In genomic region chr5:59548807-59549357, GRCh38 we compare ENCODE assay signal across 1 cellular context.
TF ChIP-seq lines count a peak whose summit lies in the region.

No MANE protein-coding gene starts in this region.

TF ChIP-seq in HepG2, 621 proteins besides CTCF, POLR2A, EP300 and RAD21 (continued from another document):
- TF ChIP-seq STAT6 (CRISPR knock-in tag; IDR thresholded peaks at IDR 0.05; ENCODE audit: borderline replicate concordance) = no peak
- TF ChIP-seq ATAD3A (CRISPR knock-in tag; IDR thresholded peaks at IDR 0.05) = no peak
- TF ChIP-seq ZNF20 (CRISPR knock-in tag; IDR thresholded peaks at IDR 0.05) = no peak
- no peak for TF ChIP-seq MLLT10 (CRISPR knock-in tag; IDR thresholded peaks at IDR 0.05)
- no peak for TF ChIP-seq ZBTB33 (CRISPR knock-in tag; IDR thresholded peaks at IDR 0.05)
- TF ChIP-seq ZNF646 (CRISPR knock-in tag; IDR thresholded peaks at IDR 0.05) = no peak
- TF ChIP-seq HHEX (CRISPR knock-in tag; IDR thresholded peaks at IDR 0.05) = no peak
- TF ChIP-seq ZBTB44 (CRISPR knock-in tag; IDR thresholded peaks at IDR 0.05) = no peak
- no peak for TF ChIP-seq MAFK (conservative IDR thresholded peaks at IDR 0.05 in 1 of 2, IDR thresholded peaks at IDR 0.05 in 1 of 2; ENCODE audit: low read length in 2 of 2)
- no peak for TF ChIP-seq NR2F1 (CRISPR knock-in tag; IDR thresholded peaks at IDR 0.05)
- no peak for TF ChIP-seq NCOA2 (CRISPR knock-in tag; IDR thresholded peaks at IDR 0.05)
- TF ChIP-seq THRA (CRISPR knock-in tag; IDR thresholded peaks at IDR 0.05; ENCODE audit: borderline replicate concordance) = no peak
- TF ChIP-seq NCOA1 (CRISPR knock-in tag; IDR thresholded peaks at IDR 0.05) = no peak
- TF ChIP-seq NR2F6 (IDR thresholded peaks at IDR 0.05) = no peak
- TF ChIP-seq NR2F6 (CRISPR knock-in tag; IDR thresholded peaks at IDR 0.05) = no peak
TF ChIP-seq in HepG2: peak in this region for 0.
